In genomic region chr7:35805876-35806275, GRCh38 we compare ENCODE assay signal across 14 cellular contexts. TPM values are rescaled to one million over a fixed set of nuclear protein-coding genes. Genes with fewer than 3 reads are reported as not detected.
DNase-seq lines count a peak whose midpoint lies in the region; ATAC-seq, FAIRE-seq and TF ChIP-seq lines count a peak whose summit lies in the region.
"Had no signal": no experiment of that assay in that cellular context is flagged by ENCODE, and none has a peak within 500 bp of the region (broad histone marks: within the 10 kb centered on the region; RNA-seq: fewer than 3 reads in every experiment).

No MANE protein-coding gene starts in this region.

- peak overlapping the region; percentile 63 for H3K4me3 Mint-ChIP-seq in activated naive CD4-positive, alpha-beta T cell treated with anti-CD3 and anti-CD28 coated beads, Interleukin-2, amount 50 U/mL, for 24 hours

- H3K27ac ChIP-seq in OCI-LY7 (ENCODE audit: low read depth, low read length, poor library complexity, severe bottlenecking) (no peak overlapping the region), temporal lobe (ENCODE audit: low read depth, low read length) (peak overlapping the region; percentile 27), hepatocyte (no peak overlapping the region)
- H3K27ac ChIP-seq: SK-N-MC, WERI-Rb-1 had no signal

- peak overlapping the region; percentile 25; the same call in 1 of the 2 replicates for H3K4me2 ChIP-seq in OCI-LY7 (ENCODE audit: low read length)
- no peak overlapping the region for H3K4me2 ChIP-seq in hepatocyte

- H3K36me3 Mint-ChIP-seq in activated naive CD4-positive, alpha-beta T cell treated with anti-CD3 and anti-CD28 coated beads, Interleukin-2, amount 50 U/mL, for 24 hours = peaks cover 18% of the 10 kb centered on the region

- H3K79me2 ChIP-seq in OCI-LY7 (ENCODE audit: insufficient read depth, low read depth, low read length) = peaks cover 92% of the 10 kb centered on the region
- peaks cover 89% of the 10 kb centered on the region for H3K79me2 ChIP-seq in hepatocyte

- H4K20me1 ChIP-seq in OCI-LY7 (ENCODE audit: insufficient read depth, low read length) (peaks cover 56% of the 10 kb centered on the region), hepatocyte (ENCODE audit: insufficient read depth, poor library complexity, severe bottlenecking) (peaks cover 78% of the 10 kb centered on the region)

- H2AFZ ChIP-seq in OCI-LY7 (ENCODE audit: low read length) = no peak overlapping the region
- H2AFZ ChIP-seq in hepatocyte = no peak overlapping the region

- 74% methylated on average over 3 of the region's 3 CpGs for WGBS in hepatocyte (ENCODE audit: low lambda C conversion rate, missing lambda C conversion rate)

- H3K27ac Mint-ChIP-seq in activated naive CD4-positive, alpha-beta T cell treated with anti-CD3 and anti-CD28 coated beads, Interleukin-2, amount 50 U/mL, for 24 hours = peak overlapping the region; percentile 79

- H3K4me3 ChIP-seq in OCI-LY7 (ENCODE audit: low read depth, low read length, poor library complexity, severe bottlenecking) (no peak overlapping the region), hepatocyte (no peak overlapping the region)
- H3K4me3 ChIP-seq: SK-N-MC had no signal

- TF ChIP-seq CTCF in OCI-LY7 (conservative IDR thresholded peaks at IDR 0.05; ENCODE audit: low read length) = no peak
- no peak for TF ChIP-seq CTCF in hepatocyte (IDR thresholded peaks at IDR 0.05; ENCODE audit: poor library complexity)

- no TSS peak for BruUV-seq in OCI-LY7 (replicated peaks; lab: Mats Ljungman, UMichigan)

- no peaks in the 10 kb centered on the region for H3K9me2 ChIP-seq in OCI-LY7 (ENCODE audit: insufficient read depth, low read length)
- no peaks in the 10 kb centered on the region for H3K9me2 ChIP-seq in hepatocyte (replicated peaks; ENCODE audit: insufficient read depth)

- intact Hi-C loops in OCI-LY7 (cut with micrococcal nuclease; ENCODE audit: unreplicated experiment) = loop anchor here (10.0 kb wide), 2 partner anchors 349 to 479 kb away; partner anchors contain the start of gene EEPD1

- H3K4me1 ChIP-seq in OCI-LY7 (ENCODE audit: insufficient read depth, low read length, poor library complexity, severe bottlenecking) = peaks cover 36% of the 10 kb centered on the region
- H3K4me1 ChIP-seq in hepatocyte (ENCODE audit: insufficient read depth) = peaks cover 20% of the 10 kb centered on the region

- H3K27me3 Mint-ChIP-seq in activated naive CD4-positive, alpha-beta T cell treated with anti-CD3 and anti-CD28 coated beads, Interleukin-2, amount 50 U/mL, for 24 hours = no peaks in the 10 kb centered on the region

- no peaks in the 10 kb centered on the region for H3K27me3 ChIP-seq in hepatocyte

- DNase-seq in activated naive CD4-positive, alpha-beta T cell treated with Interleukin-2 at 50 U/mL for 16 hours = no peak
- DNase-seq in OCI-LY7 (ENCODE audit: low spot score) (no peak), fibroblast of gingiva (ENCODE audit: low read depth) (peak; percentile 32), HTR-8/SVneo (ENCODE audit: insufficient read length, low spot score) (no peak), hepatocyte (ENCODE audit: low spot score) (no peak)
- DNase-seq: aorta, dermis blood vessel endothelial cell, MM.1S, WERI-Rb-1 had no signal

- H3K9me3 Mint-ChIP-seq in activated naive CD4-positive, alpha-beta T cell treated with anti-CD3 and anti-CD28 coated beads, Interleukin-2, amount 50 U/mL, for 24 hours = peaks cover 8% of the 10 kb centered on the region

- H3K4me1 Mint-ChIP-seq in activated naive CD4-positive, alpha-beta T cell treated with anti-CD3 and anti-CD28 coated beads, Interleukin-2, amount 50 U/mL, for 24 hours = peaks cover 77% of the 10 kb centered on the region

- CTCF ChIA-PET in OCI-LY7 (lab: Charles Lee; ENCODE audit: unreplicated experiment) = interaction anchor here (0.6 kb wide), 1 partner anchor 90 kb away, joined by 3 read pairs; no protein-coding TSS in a partner anchor

- H3K36me3 ChIP-seq in OCI-LY7 (ENCODE audit: insufficient read depth, low read length) (peaks cover 77% of the 10 kb centered on the region), hepatocyte (replicated peaks; ENCODE audit: insufficient read depth, low read depth) (no peaks in the 10 kb centered on the region)

- H3K9me3 ChIP-seq in OCI-LY7 (ENCODE audit: low read length) (peaks cover 12% of the 10 kb centered on the region; the same call in 1 of the 2 replicates), hepatocyte (ENCODE audit: low read depth) (no peaks in the 10 kb centered on the region)

- ATAC-seq in GM18519 (IDR thresholded peaks at IDR 0.05; ENCODE audit: low FRiP score, unreplicated experiment) = no peak

- no peak for FAIRE-seq in HTR-8/SVneo (lab: Jason Lieb, UNC)
- FAIRE-seq: D721Med had no signal

- POLR2A ChIA-PET in OCI-LY7 (lab: Charles Lee) = interaction anchor here (0.6 to 8.0 kb wide), 6 partner anchors 9 to 79 kb away, joined by 3 to 196 read pairs (median 3); no protein-coding TSS in a partner anchor

RNA-seq across cellular contexts. Expression of gene SEPTIN7, which starts 5.0 kb away (rescaled TPM):
- total RNA-seq in OCI-LY7 (2014; rRNA removed; shearing (Covaris generic)) = 175 and 287 TPM in 2 replicates
- total RNA-seq in OCI-LY7 (2022) (270 and 271 TPM in 2 replicates), temporal lobe (210 TPM), hepatocyte (304 and 347 TPM in 2 replicates)
- 280 and 288 TPM in 2 replicates for polyA plus RNA-seq in hepatocyte
